17 cellular contexts compared by ENCODE assay signal in the genomic region with DNA sequence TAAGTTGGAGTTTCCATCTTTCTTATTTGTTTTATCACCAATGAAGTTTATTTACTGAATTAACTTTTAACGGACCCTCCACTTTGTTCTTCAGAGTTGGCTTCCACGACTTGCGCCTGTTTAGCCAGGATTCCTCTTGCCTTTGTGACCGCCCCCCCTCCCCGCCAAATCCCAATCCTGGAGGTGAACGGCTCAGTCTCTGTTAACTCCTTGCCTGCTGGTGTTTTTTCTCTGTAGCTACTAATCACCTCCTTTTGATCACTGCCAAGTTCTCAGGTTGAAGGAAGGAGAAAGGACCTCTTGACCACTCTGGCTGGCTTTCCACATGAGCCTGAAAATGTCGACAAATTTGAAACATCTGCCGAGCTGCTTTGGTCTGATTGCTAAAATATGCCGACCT. TPM values are rescaled to one million over a fixed set of nuclear protein-coding genes. Genes with fewer than 3 reads are reported as not detected.
DNase-seq lines count a peak whose midpoint lies in the region; ATAC-seq and TF ChIP-seq lines count a peak whose summit lies in the region.
"Had no signal": no experiment of that assay in that cellular context is flagged by ENCODE, and none has a peak within 500 bp of the region (broad histone marks: within the 10 kb centered on the region; RNA-seq: fewer than 3 reads in every experiment).

No MANE protein-coding gene starts in this region.

- no peaks in the 10 kb centered on the region for H3K27me3 ChIP-seq in CD4-positive, alpha-beta T cell (ENCODE audit: control insufficient read depth, insufficient read depth, low read length)
- H3K27me3 ChIP-seq in HUES64 (ENCODE audit: insufficient read depth, low read length) = peaks cover 68% of the 10 kb centered on the region
- H3K27me3 ChIP-seq in osteoblast (ENCODE audit: insufficient read depth, low read length) = peaks cover 48% of the 10 kb centered on the region

- DNase-seq in CD4-positive, alpha-beta T cell = no peak
- no peak for DNase-seq in fibroblast of villous mesenchyme (ENCODE audit: low read depth)
- peak; percentile 65 for DNase-seq in osteoblast (ENCODE audit: insufficient read length, low spot score, missing footprints)
- no peak for DNase-seq in activated CD4-positive, alpha-beta T cell treated with anti-CD3 and anti-CD28 coated beads, Interleukin-2, amount 50 U/mL, for 1 hour
- no peak for DNase-seq in islet precursor cell
- DNase-seq: activated CD8-positive, alpha-beta T cell treated with anti-CD3 and anti-CD28 coated beads for 36 hours; anterior cingulate cortex; heart right ventricle; NCI-H446 treated with DMSO at 0.1 percent for 48 hours; small intestine; stimulated activated naive CD4-positive, alpha-beta T cell had no signal

- H3K4me1 ChIP-seq in HUES64 (ENCODE audit: insufficient read depth, low read length) = peaks cover 38% of the 10 kb centered on the region
- peaks cover 12% of the 10 kb centered on the region for H3K4me1 ChIP-seq in osteoblast (ENCODE audit: insufficient read depth, low read length)
- H3K4me1 ChIP-seq: colonic mucosa had no signal

- no peak overlapping the region for H3K27ac Mint-ChIP-seq in CD4-positive, alpha-beta T cell
- H3K27ac Mint-ChIP-seq: activated CD8-positive, alpha-beta T cell treated with anti-CD3 and anti-CD28 coated beads for 36 hours; activated T-helper 17 cell treated with anti-CD3 and anti-CD28 coated beads, Interleukin-2, amount 50 U/mL, for 72 hours had no signal

- TF ChIP-seq CTCF in CD4-positive, alpha-beta T cell (IDR thresholded peaks at IDR 0.05) = no peak
- TF ChIP-seq CTCF in fibroblast of villous mesenchyme (IDR thresholded peaks at IDR 0.05; ENCODE audit: insufficient read depth, low read depth, low read length) (no peak), osteoblast (IDR thresholded peaks at IDR 0.05; ENCODE audit: extremely low read depth, low read depth, low read length) (no peak)

- no peaks in the 10 kb centered on the region for H3K9me3 ChIP-seq in CD4-positive, alpha-beta T cell (ENCODE audit: control insufficient read depth, low read length)
- H3K9me3 ChIP-seq in HUES64 (ENCODE audit: insufficient read depth, low read depth, low read length) (no peaks in the 10 kb centered on the region), osteoblast (ENCODE audit: low read depth, low read length) (no peaks in the 10 kb centered on the region)
- H3K9me3 ChIP-seq: colonic mucosa, heart right ventricle, neutrophil had no signal

- no peaks in the 10 kb centered on the region for H3K36me3 Mint-ChIP-seq in CD4-positive, alpha-beta T cell (ENCODE audit: low read depth)

- H3K36me3 ChIP-seq in HUES64 (ENCODE audit: insufficient read depth, low read length) (no peaks in the 10 kb centered on the region), osteoblast (ENCODE audit: insufficient read depth, low read length) (no peaks in the 10 kb centered on the region)
- H3K36me3 ChIP-seq: colonic mucosa, heart right ventricle, neutrophil had no signal

- H4K20me1 ChIP-seq in osteoblast (ENCODE audit: insufficient read depth, low read length) = peaks cover 7% of the 10 kb centered on the region

- H3K9me3 Mint-ChIP-seq in CD4-positive, alpha-beta T cell = no peaks in the 10 kb centered on the region
- H3K9me3 Mint-ChIP-seq: activated CD8-positive, alpha-beta T cell treated with anti-CD3 and anti-CD28 coated beads for 36 hours; activated T-helper 17 cell treated with anti-CD3 and anti-CD28 coated beads, Interleukin-2, amount 50 U/mL, for 72 hours had no signal

- no peaks in the 10 kb centered on the region for H3K79me2 ChIP-seq in osteoblast (ENCODE audit: insufficient read depth, low read length)

- H3K9ac ChIP-seq in HUES64 (ENCODE audit: low read depth, low read length) = peak overlapping the region; percentile 66

- WGBS in HUES64 = under 1% methylated on average over 8 of the region's 9 CpGs

- no peak overlapping the region for H3K4me2 ChIP-seq in osteoblast (ENCODE audit: insufficient read depth, low read length)

- POLR2A ChIA-PET in CD4-positive, alpha-beta T cell (lab: Charles Lee) = interaction anchor here (1.0 to 1.4 kb wide), 3 partner anchors 25 to 47 kb away, joined by 3 read pairs; a partner anchor contains a TSS

- no peaks in the 10 kb centered on the region for H3K27me3 Mint-ChIP-seq in CD4-positive, alpha-beta T cell
- H3K27me3 Mint-ChIP-seq: activated CD8-positive, alpha-beta T cell treated with anti-CD3 and anti-CD28 coated beads for 36 hours; activated T-helper 17 cell treated with anti-CD3 and anti-CD28 coated beads, Interleukin-2, amount 50 U/mL, for 72 hours had no signal

- ATAC-seq in CD4-positive, alpha-beta T cell (ENCODE audit: poor library complexity) = no peak
- ATAC-seq in GM21619 (IDR thresholded peaks at IDR 0.05; ENCODE audit: unreplicated experiment) = no peak
- no peak for ATAC-seq in HG03135 (IDR thresholded peaks at IDR 0.05; ENCODE audit: unreplicated experiment)
- ATAC-seq: activated CD8-positive, alpha-beta T cell treated with anti-CD3 and anti-CD28 coated beads for 36 hours; activated T-helper 17 cell treated with anti-CD3 and anti-CD28 coated beads, Interleukin-2, amount 50 U/mL, for 72 hours had no signal

- CTCF ChIA-PET in CD4-positive, alpha-beta T cell (lab: Charles Lee) = no interaction called here

- no peak overlapping the region for H3K27ac ChIP-seq in CD4-positive, alpha-beta T cell (ENCODE audit: low read depth, low read length)
- H3K27ac ChIP-seq in HUES64 (ENCODE audit: low read depth, low read length) (no peak overlapping the region), osteoblast (ENCODE audit: low read depth, low read length) (no peak overlapping the region)
- H3K27ac ChIP-seq: colonic mucosa, neutrophil had no signal

- H2AFZ ChIP-seq in osteoblast (ENCODE audit: low read length) = no peak overlapping the region

- H3K4me3 ChIP-seq in HUES64 (ENCODE audit: low read length) (peak overlapping the region; percentile 59), fibroblast of villous mesenchyme (ENCODE audit: low read depth, low read length) (peak overlapping the region; percentile 57), osteoblast (ENCODE audit: insufficient read depth, low read length) (no peak overlapping the region)

- peak overlapping the region; percentile 4 for H3K4me3 Mint-ChIP-seq in CD4-positive, alpha-beta T cell
- H3K4me3 Mint-ChIP-seq: activated T-helper 17 cell treated with anti-CD3 and anti-CD28 coated beads, Interleukin-2, amount 50 U/mL, for 72 hours had no signal

- intact Hi-C loops in CD4-positive, alpha-beta T cell (cut with DNase I, micrococcal nuclease) = no loop called here

- H3K4me1 Mint-ChIP-seq in CD4-positive, alpha-beta T cell (ENCODE audit: low read depth) = no peaks in the 10 kb centered on the region
- H3K4me1 Mint-ChIP-seq: activated T-helper 17 cell treated with anti-CD3 and anti-CD28 coated beads, Interleukin-2, amount 50 U/mL, for 72 hours had no signal

RNA-seq across cellular contexts. Expression of a gene that starts 46.8 kb away (rescaled TPM):
- total RNA-seq in CD4-positive, alpha-beta T cell = 10 to 100 TPM; 26.1 to 26.3 TPM
- 34.7 TPM for polyA plus RNA-seq in HUES64 (2013, experiment 1 of 2)
- polyA plus RNA-seq in HUES64 (2013, experiment 2 of 2) = 31.5 TPM
- total RNA-seq in fibroblast of villous mesenchyme (23.8 and 24.2 TPM in 2 replicates), osteoblast (14.7 and 14.8 TPM in 2 replicates)
